25 cellular contexts compared by ENCODE assay signal in the genomic region with DNA sequence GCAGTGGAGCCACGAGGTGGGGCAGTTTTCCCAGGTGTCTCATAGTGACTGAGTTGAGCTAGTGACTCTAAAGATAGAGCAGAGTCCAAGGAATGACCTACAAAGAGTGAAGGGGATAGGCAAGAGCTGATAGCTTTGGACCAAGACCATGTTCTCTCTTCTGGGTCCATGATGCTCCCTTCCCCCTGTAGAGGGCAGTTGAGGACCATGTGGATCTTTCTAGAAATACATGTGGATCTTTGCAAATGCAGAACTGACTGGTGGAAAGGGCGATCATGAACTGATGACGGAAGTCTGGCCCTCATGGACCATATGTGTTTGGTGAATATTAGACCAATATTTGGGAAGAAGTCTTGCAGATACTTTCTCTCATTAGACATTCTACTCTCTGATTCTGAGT. TPM values are rescaled to one million over a fixed set of nuclear protein-coding genes. Genes with fewer than 3 reads are reported as not detected.
DNase-seq lines count a peak whose midpoint lies in the region; ATAC-seq, FAIRE-seq and TF ChIP-seq lines count a peak whose summit lies in the region.
"Had no signal": no experiment of that assay in that cellular context is flagged by ENCODE, and none has a peak within 500 bp of the region (broad histone marks: within the 10 kb centered on the region; RNA-seq: fewer than 3 reads in every experiment).

No MANE protein-coding gene starts in this region.

- H3K4me2 ChIP-seq in keratinocyte (ENCODE audit: control insufficient read depth, extremely low read depth, insufficient read depth, low read depth, low read length) = no peak overlapping the region
- H3K4me2 ChIP-seq: BLaER1 treated with 17β-estradiol and CSF1 and Interleukin-3, amounts not matched to agents 10 nM and 100 nM had no signal

- H3K27ac Mint-ChIP-seq in MCF 10A (ENCODE audit: low read depth, unreplicated experiment) = no peak overlapping the region
- H3K27ac Mint-ChIP-seq in activated T-helper 2 cell treated with anti-CD3 and anti-CD28 coated beads, Interferon-gamma antibody, Interleukin-2, Interleukin-4, amounts not matched to agents 10 μg/mL and 5 μg/mL and 100 μg/mL, durations not matched to agents 14 hours and 24 hours and 36 hours = no peak overlapping the region
- H3K27ac Mint-ChIP-seq: CD8-positive, alpha-beta T cell; IgD-negative memory B cell had no signal

- intact Hi-C loops in MCF 10A (cut with micrococcal nuclease) (no loop called here), breast epithelium (cut with DNase I; ENCODE audit: low total_unique reads) (no loop called here), heart left ventricle (cut with DNase I) (no loop called here)
- intact Hi-C loops in activated T-helper 2 cell treated with anti-CD3 and anti-CD28 coated beads, Interferon-gamma antibody, Interleukin-2, Interleukin-4, amounts not matched to agents 10 μg/mL and 5 μg/mL and 100 μg/mL, durations not matched to agents 14 hours and 24 hours and 36 hours (cut with micrococcal nuclease) = no loop called here

- POLR2A ChIA-PET in MCF 10A (lab: Yijun Ruan, JAX) = no interaction called here

- H3K4me1 Mint-ChIP-seq in MCF 10A (ENCODE audit: insufficient read depth, unreplicated experiment) = peaks cover 29% of the 10 kb centered on the region
- H3K4me1 Mint-ChIP-seq in activated T-helper 2 cell treated with anti-CD3 and anti-CD28 coated beads, Interferon-gamma antibody, Interleukin-2, Interleukin-4, amounts not matched to agents 10 μg/mL and 5 μg/mL and 100 μg/mL, durations not matched to agents 14 hours and 24 hours and 36 hours (ENCODE audit: low read depth) = no peaks in the 10 kb centered on the region
- H3K4me1 Mint-ChIP-seq: IgD-negative memory B cell had no signal

- dilution Hi-C loops in keratinocyte (cut with MboI; ENCODE audit: extremely low pct_ligation_motif_present, low sequenced_read_pairs) = no loop called here

- 61 to 72% (median 62%) methylated on average over 3 of the region's 3 CpGs for WGBS in heart left ventricle, 4 donors

- H3K27ac ChIP-seq in breast epithelium (no peak overlapping the region), RWPE2 (ENCODE audit: poor library complexity, severe bottlenecking) (no peak overlapping the region), keratinocyte (ENCODE audit: control insufficient read depth, insufficient read depth, low read length) (no peak overlapping the region), heart left ventricle (no peak overlapping the region)
- H3K27ac ChIP-seq: BLaER1 treated with 17β-estradiol and CSF1 and Interleukin-3, amounts not matched to agents 10 nM and 100 nM; HL-60; SK-N-MC had no signal

- no peaks in the 10 kb centered on the region for H3K79me2 ChIP-seq in keratinocyte (ENCODE audit: control insufficient read depth, insufficient read depth, low read length)

- ATAC-seq in RWPE2 (ENCODE audit: low read depth) (no peak), heart left ventricle (no peak), HG02885 (IDR thresholded peaks at IDR 0.05; ENCODE audit: poor library complexity, unreplicated experiment) (no peak)
- ATAC-seq: CD8-positive, alpha-beta T cell had no signal

- H3K4me1 ChIP-seq in breast epithelium (no peaks in the 10 kb centered on the region), RWPE2 (ENCODE audit: insufficient read depth, poor library complexity, severe bottlenecking) (peaks cover 23% of the 10 kb centered on the region), keratinocyte (ENCODE audit: control insufficient read depth, extremely low read depth, insufficient read depth, low read length) (peaks cover 28% of the 10 kb centered on the region), heart left ventricle (no peaks in the 10 kb centered on the region)
- H3K4me1 ChIP-seq: BLaER1 treated with 17β-estradiol and CSF1 and Interleukin-3, amounts not matched to agents 10 nM and 100 nM had no signal

- H3K9ac ChIP-seq in keratinocyte (ENCODE audit: control insufficient read depth, extremely low read depth, insufficient read depth, low read length) = no peak overlapping the region
- H3K9ac ChIP-seq: BLaER1 treated with 17β-estradiol and CSF1 and Interleukin-3, amounts not matched to agents 10 nM and 100 nM had no signal

- no peak for DNase-seq in MCF 10A (ENCODE audit: unreplicated experiment)
- DNase-seq in breast epithelium (ENCODE audit: low spot score in 2 of 2) = no peak
- DNase-seq in RWPE2 (ENCODE audit: low spot score) = no peak
- peak; percentile 17 for DNase-seq in epithelial cell of esophagus (ENCODE audit: low read depth)
- no peak for DNase-seq in keratinocyte (ENCODE audit: low read depth, low spot score)
- DNase-seq in heart left ventricle = no peak
- no peak for DNase-seq in activated T-helper 2 cell treated with anti-CD3 and anti-CD28 coated beads, Interferon-gamma antibody, Interleukin-2, Interleukin-4, amounts not matched to agents 10 μg/mL and 5 μg/mL and 100 μg/mL, durations not matched to agents 14 hours and 24 hours and 36 hours (ENCODE audit: low spot score)
- DNase-seq: CD8-positive, alpha-beta T cell; Karpas-422; MG63; NCI-H1092; NCI-H146; NCI-H2081; NCI-H446 treated with DMSO at 0.1 percent for 48 hours; NCI-H69; NK-92 treated with Interleukin-12 subunit alpha and Interleukin-12 subunit beta, amount 100 ng/mL, for 24 hours; SHP77 had no signal

- CTCF ChIA-PET in MCF 10A (lab: Yijun Ruan, JAX) = no interaction called here

- H3K27me3 ChIP-seq in breast epithelium (no peaks in the 10 kb centered on the region), RWPE2 (ENCODE audit: insufficient read depth, poor library complexity, severe bottlenecking) (no peaks in the 10 kb centered on the region), keratinocyte (ENCODE audit: control insufficient read depth, extremely low read depth, insufficient read depth, low read length) (no peaks in the 10 kb centered on the region), heart left ventricle (no peaks in the 10 kb centered on the region)
- H3K27me3 ChIP-seq: BLaER1 treated with 17β-estradiol and CSF1 and Interleukin-3, amounts not matched to agents 10 nM and 100 nM; MG63 had no signal

- H4K20me1 ChIP-seq in keratinocyte (ENCODE audit: control insufficient read depth, extremely low read depth, insufficient read depth, low read length) = no peaks in the 10 kb centered on the region
- H4K20me1 ChIP-seq: BLaER1 treated with 17β-estradiol and CSF1 and Interleukin-3, amounts not matched to agents 10 nM and 100 nM had no signal

- H2AFZ ChIP-seq in keratinocyte (ENCODE audit: control insufficient read depth, low read length) = no peak overlapping the region

- H3K9me3 Mint-ChIP-seq in MCF 10A (ENCODE audit: unreplicated experiment) = no peaks in the 10 kb centered on the region
- no peaks in the 10 kb centered on the region for H3K9me3 Mint-ChIP-seq in activated T-helper 2 cell treated with anti-CD3 and anti-CD28 coated beads, Interferon-gamma antibody, Interleukin-2, Interleukin-4, amounts not matched to agents 10 μg/mL and 5 μg/mL and 100 μg/mL, durations not matched to agents 14 hours and 24 hours and 36 hours
- H3K9me3 Mint-ChIP-seq: CD8-positive, alpha-beta T cell had no signal

- H3K4me3 Mint-ChIP-seq in MCF 10A (ENCODE audit: unreplicated experiment) = no peak overlapping the region
- no peak overlapping the region for H3K4me3 Mint-ChIP-seq in activated T-helper 2 cell treated with anti-CD3 and anti-CD28 coated beads, Interferon-gamma antibody, Interleukin-2, Interleukin-4, amounts not matched to agents 10 μg/mL and 5 μg/mL and 100 μg/mL, durations not matched to agents 14 hours and 24 hours and 36 hours (ENCODE audit: low read depth)
- H3K4me3 Mint-ChIP-seq: CD8-positive, alpha-beta T cell; IgD-negative memory B cell had no signal

- BruUV-seq in MCF 10A (replicated peaks; lab: Mats Ljungman, UMichigan) = no TSS peak

- no peaks in the 10 kb centered on the region for H3K36me3 Mint-ChIP-seq in MCF 10A (ENCODE audit: insufficient read depth, unreplicated experiment)
- no peaks in the 10 kb centered on the region for H3K36me3 Mint-ChIP-seq in activated T-helper 2 cell treated with anti-CD3 and anti-CD28 coated beads, Interferon-gamma antibody, Interleukin-2, Interleukin-4, amounts not matched to agents 10 μg/mL and 5 μg/mL and 100 μg/mL, durations not matched to agents 14 hours and 24 hours and 36 hours (ENCODE audit: low read depth)
- H3K36me3 Mint-ChIP-seq: CD8-positive, alpha-beta T cell; IgD-negative memory B cell had no signal

- H3K9me3 ChIP-seq in breast epithelium (no peaks in the 10 kb centered on the region), RWPE2 (ENCODE audit: severe bottlenecking) (no peaks in the 10 kb centered on the region), keratinocyte (ENCODE audit: control insufficient read depth, low read depth, low read length) (no peaks in the 10 kb centered on the region), heart left ventricle (no peaks in the 10 kb centered on the region)
- H3K9me3 ChIP-seq: BLaER1 treated with 17β-estradiol and CSF1 and Interleukin-3, amounts not matched to agents 10 nM and 100 nM; MG63 had no signal

- peak; percentile 55 for FAIRE-seq in keratinocyte (lab: Jason Lieb, UNC)
- FAIRE-seq: H54 had no signal

- H3K36me3 ChIP-seq in breast epithelium (no peaks in the 10 kb centered on the region), RWPE2 (ENCODE audit: low read depth) (no peaks in the 10 kb centered on the region), keratinocyte (ENCODE audit: control insufficient read depth in 2 of 2, extremely low read depth in 1 of 2, insufficient read depth in 2 of 2, low read length in 2 of 2) (no peaks in the 10 kb centered on the region), heart left ventricle (no peaks in the 10 kb centered on the region)
- H3K36me3 ChIP-seq: BLaER1 treated with 17β-estradiol and CSF1 and Interleukin-3, amounts not matched to agents 10 nM and 100 nM had no signal

- H3K4me3 ChIP-seq in breast epithelium (no peak overlapping the region), RWPE2 (ENCODE audit: severe bottlenecking) (no peak overlapping the region), epithelial cell of esophagus (ENCODE audit: low read length) (no peak overlapping the region), keratinocyte (ENCODE audit: control insufficient read depth in 2 of 3, extremely low read depth in 1 of 3, insufficient read depth in 2 of 3, low read depth in 1 of 3, low read length in 3 of 3) (no peak overlapping the region), heart left ventricle (no peak overlapping the region)
- H3K4me3 ChIP-seq: BLaER1 treated with 17β-estradiol and CSF1 and Interleukin-3, amounts not matched to agents 10 nM and 100 nM; MG63; SK-N-MC had no signal

- no peaks in the 10 kb centered on the region for H3K27me3 Mint-ChIP-seq in MCF 10A (ENCODE audit: insufficient read depth, unreplicated experiment)
- no peaks in the 10 kb centered on the region for H3K27me3 Mint-ChIP-seq in activated T-helper 2 cell treated with anti-CD3 and anti-CD28 coated beads, Interferon-gamma antibody, Interleukin-2, Interleukin-4, amounts not matched to agents 10 μg/mL and 5 μg/mL and 100 μg/mL, durations not matched to agents 14 hours and 24 hours and 36 hours (ENCODE audit: low read depth)

- TF ChIP-seq CTCF in MCF 10A (IDR thresholded peaks at IDR 0.05; ENCODE audit: unreplicated experiment) = peak; percentile 19
- no peak for TF ChIP-seq CTCF in breast epithelium (IDR thresholded peaks at IDR 0.05)
- peak; percentile 22 for TF ChIP-seq CTCF in RWPE2 (IDR thresholded peaks at IDR 0.05; ENCODE audit: poor library complexity, severe bottlenecking)
- peak; percentile 8 for TF ChIP-seq CTCF in epithelial cell of esophagus (IDR thresholded peaks at IDR 0.05; ENCODE audit: insufficient read depth, low read depth, low read length, missing control alignments)
- TF ChIP-seq CTCF in keratinocyte (optimal IDR thresholded peaks at IDR 0.05 in 1 of 3, IDR thresholded peaks at IDR 0.05 in 1 of 3, conservative IDR thresholded peaks at IDR 0.05 in 1 of 3; ENCODE audit: extremely low read depth in 1 of 3, insufficient read depth in 2 of 3, low read length in 3 of 3) = peak in 2 of 3 experiments; percentile 16 to 17
- TF ChIP-seq CTCF in heart left ventricle (IDR thresholded peaks at IDR 0.05) = no peak

- H3K9me1 ChIP-seq in keratinocyte (ENCODE audit: control insufficient read depth, extremely low read depth, insufficient read depth, low read length) = peaks cover 2% of the 10 kb centered on the region

- TF ChIP-seq POLR2A in breast epithelium (IDR thresholded peaks at IDR 0.05) (no peak), heart left ventricle (IDR thresholded peaks at IDR 0.05) (no peak)

RNA-seq across cellular contexts. Expression of a gene that starts 6.9 kb away (rescaled TPM):
- total RNA-seq in MCF 10A (2022) (not detected in 2 replicates), breast epithelium (not detected), heart left ventricle (not detected)
- polyA plus RNA-seq in keratinocyte (0.24 to 0.28 TPM (median 0.27 TPM) in 3 replicates), heart left ventricle (not detected)
- polyA plus RNA-seq in keratinocyte (2011; ENCODE audit: low read depth) = 1.0 TPM
- polyA plus RNA-seq in keratinocyte (2011; cell fraction: cytosol; rRNA removed) = 0.27 and 0.50 TPM in 2 replicates
- polyA plus RNA-seq in keratinocyte (2011; cell fraction: nucleus; rRNA removed) = 1.6 and 2.4 TPM in 2 replicates
- polyA plus RNA-seq in keratinocyte (2012; ENCODE audit: low replicate concordance) = 0.37 and 2.0 TPM in 2 replicates
- polyA minus RNA-seq in keratinocyte = 0.06 to 1.5 TPM (median 0.20 TPM) in 3 replicates
- not detected for polyA minus RNA-seq in keratinocyte (2011; cell fraction: cytosol; rRNA and poly(A)+ RNA removed)
- 0.42 and 1.2 TPM in 2 replicates for polyA minus RNA-seq in keratinocyte (2011; cell fraction: nucleus; rRNA and poly(A)+ RNA removed)
- not detected in 2 replicates for total RNA-seq in activated T-helper 2 cell treated with anti-CD3 and anti-CD28 coated beads, Interferon-gamma antibody, Interleukin-2, Interleukin-4, amounts not matched to agents 10 μg/mL and 5 μg/mL and 100 μg/mL, durations not matched to agents 14 hours and 24 hours and 36 hours
- total RNA-seq: CD8-positive, alpha-beta T cell had no signal
- polyA plus RNA-seq: IgD-negative memory B cell had no signal

RNA-seq across cellular contexts. Expression of a gene that starts 45.1 kb away (rescaled TPM):
- not detected in 2 replicates for total RNA-seq in MCF 10A (2022)
- total RNA-seq in breast epithelium = not detected
- 0.40 to 0.82 TPM (median 0.45 TPM) in 3 replicates for polyA plus RNA-seq in keratinocyte
- polyA plus RNA-seq in keratinocyte (2011; ENCODE audit: low read depth) = 4.7 TPM
- 0.79 and 1.8 TPM in 2 replicates for polyA plus RNA-seq in keratinocyte (2011; cell fraction: cytosol; rRNA removed)
- 3.3 and 4.0 TPM in 2 replicates for polyA plus RNA-seq in keratinocyte (2011; cell fraction: nucleus; rRNA removed)
- 0.57 and 26.2 TPM in 2 replicates for polyA plus RNA-seq in keratinocyte (2012; ENCODE audit: low replicate concordance)
- 0.32 to 0.73 TPM in 2 of 3 replicates, not detected in the other for polyA minus RNA-seq in keratinocyte
- not detected for polyA minus RNA-seq in keratinocyte (2011; cell fraction: cytosol; rRNA and poly(A)+ RNA removed)
- 0.95 and 2.1 TPM in 2 replicates for polyA minus RNA-seq in keratinocyte (2011; cell fraction: nucleus; rRNA and poly(A)+ RNA removed)
- not detected for total RNA-seq in heart left ventricle
- polyA plus RNA-seq in heart left ventricle = not detected
- not detected in 2 replicates for total RNA-seq in activated T-helper 2 cell treated with anti-CD3 and anti-CD28 coated beads, Interferon-gamma antibody, Interleukin-2, Interleukin-4, amounts not matched to agents 10 μg/mL and 5 μg/mL and 100 μg/mL, durations not matched to agents 14 hours and 24 hours and 36 hours
- total RNA-seq: A172; CD8-positive, alpha-beta T cell; HT1080 had no signal
- polyA plus RNA-seq: IgD-negative memory B cell had no signal

Comparison
In these comparisons a context has a peak if more than half of its experiments do, and no peak if none do; other contexts are left out.
1. CTCF ChIP-seq: peak in MCF 10A (single experiment), RWPE2 (single experiment), epithelial cell of esophagus (single experiment) and keratinocyte (2 of 3); none in breast epithelium (0 of 3) and heart left ventricle (0 of 12).